In the genomic region with DNA sequence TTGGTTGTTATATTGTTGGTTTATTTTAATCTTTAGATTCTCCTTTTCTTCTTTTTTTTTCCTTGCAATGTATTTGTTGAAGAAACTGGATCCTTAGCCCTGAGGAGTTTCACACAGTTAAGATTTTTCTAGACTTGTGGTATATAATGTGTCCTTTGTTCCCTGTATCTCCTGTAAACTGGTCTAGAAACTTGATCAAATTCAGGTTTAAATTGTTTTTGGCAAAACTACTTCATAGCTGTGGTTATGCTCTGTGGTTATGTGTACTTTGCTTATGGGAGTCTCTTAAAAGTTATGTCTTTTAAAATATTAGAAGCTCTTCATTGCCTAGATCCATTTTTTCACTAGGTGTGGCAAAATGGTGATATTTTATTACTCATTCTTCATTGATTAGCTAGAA, we compare ENCODE assay signal across 17 cellular contexts.
"Had no signal": no experiment of that assay in that cellular context is flagged by ENCODE, and none has a peak within 500 bp of the region (broad histone marks: within the 10 kb centered on the region; RNA-seq: fewer than 3 reads in every experiment).

No MANE protein-coding gene starts in this region.

- H3K27me3 ChIP-seq: body of pancreas, gastroesophageal sphincter, thyroid gland had no signal

- ATAC-seq: activated CD4-positive, alpha-beta T cell treated with anti-CD3 and anti-CD28 coated beads for 36 hours; body of pancreas; gastroesophageal sphincter; left lobe of liver; natural killer cell; stimulated activated memory B cell treated with anti-CD40 and anti-IgM and Interleukin-4, amounts not matched to agents 10 μg/mL and 1 μg/mL and 100 μg/mL, for 72 hours had no signal

- H3K9me3 ChIP-seq: body of pancreas, thyroid gland had no signal

- H3K4me3 Mint-ChIP-seq: activated CD4-positive, alpha-beta memory T cell treated with anti-CD3 and anti-CD28 coated beads, Interleukin-2, amount 10 ng/mL, durations not matched to agents 7 days and 5 days; activated CD4-positive, alpha-beta T cell treated with anti-CD3 and anti-CD28 coated beads for 36 hours; natural killer cell; stimulated activated memory B cell treated with anti-CD40 and anti-IgM and Interleukin-4, amounts not matched to agents 10 μg/mL and 1 μg/mL and 100 μg/mL, for 72 hours had no signal

- H3K4me3 ChIP-seq: body of pancreas, gastroesophageal sphincter, thyroid gland had no signal

- FAIRE-seq: islet of Langerhans had no signal

- DNase-seq: activated CD4-positive, alpha-beta memory T cell treated with anti-CD3 and anti-CD28 coated beads, Interleukin-2, amount 10 ng/mL, durations not matched to agents 7 days and 5 days; activated CD4-positive, alpha-beta T cell treated with anti-CD3 and anti-CD28 coated beads for 36 hours; activated gamma-delta T cell treated with Interleukin-2 at 50 U/mL for 16 hours; body of pancreas; central memory CD4-positive, alpha-beta T cell; cortex of kidney; effector memory CD4-positive, alpha-beta T cell; natural killer cell; posterior cingulate gyrus; retina; T-helper 2 cell; thyroid gland had no signal

- H3K27ac Mint-ChIP-seq: activated CD4-positive, alpha-beta memory T cell treated with anti-CD3 and anti-CD28 coated beads, Interleukin-2, amount 10 ng/mL, durations not matched to agents 7 days and 5 days; activated CD4-positive, alpha-beta T cell treated with anti-CD3 and anti-CD28 coated beads for 36 hours; natural killer cell; stimulated activated memory B cell treated with anti-CD40 and anti-IgM and Interleukin-4, amounts not matched to agents 10 μg/mL and 1 μg/mL and 100 μg/mL, for 72 hours had no signal

- H3K27me3 Mint-ChIP-seq: activated CD4-positive, alpha-beta memory T cell treated with anti-CD3 and anti-CD28 coated beads, Interleukin-2, amount 10 ng/mL, durations not matched to agents 7 days and 5 days; activated CD4-positive, alpha-beta T cell treated with anti-CD3 and anti-CD28 coated beads for 36 hours; stimulated activated memory B cell treated with anti-CD40 and anti-IgM and Interleukin-4, amounts not matched to agents 10 μg/mL and 1 μg/mL and 100 μg/mL, for 72 hours had no signal

- H3K36me3 ChIP-seq: gastroesophageal sphincter, thyroid gland had no signal

- H3K27ac ChIP-seq: body of pancreas, epithelial cell of prostate, gastroesophageal sphincter, thyroid gland had no signal

- H3K36me3 Mint-ChIP-seq: natural killer cell; stimulated activated memory B cell treated with anti-CD40 and anti-IgM and Interleukin-4, amounts not matched to agents 10 μg/mL and 1 μg/mL and 100 μg/mL, for 72 hours had no signal

- H3K9me3 Mint-ChIP-seq: natural killer cell; stimulated activated memory B cell treated with anti-CD40 and anti-IgM and Interleukin-4, amounts not matched to agents 10 μg/mL and 1 μg/mL and 100 μg/mL, for 72 hours had no signal
